Comparison of ENCODE assay signal across 24 cellular contexts in genomic region chr22:42876041-42876440, GRCh38. TPM values are rescaled to one million over a fixed set of nuclear protein-coding genes. Genes with fewer than 3 reads are reported as not detected.
A peak's percentile ranks its signal among the peaks of the same experiment; 100 is the strongest.
DNase-seq lines count a peak whose midpoint lies in the region; ATAC-seq and TF ChIP-seq lines count a peak whose summit lies in the region.
"Had no signal": no experiment of that assay in that cellular context is flagged by ENCODE, and none has a peak within 500 bp of the region (broad histone marks: within the 10 kb centered on the region; RNA-seq: fewer than 3 reads in every experiment).

No MANE protein-coding gene starts in this region.

- H3K9ac ChIP-seq in neuronal stem cell (ENCODE audit: low read depth, low read length, poor library complexity), result peak overlapping the region; percentile 21
- H3K9ac ChIP-seq: BLaER1 had no signal

- peak overlapping the region; percentile 85 for H3K23ac ChIP-seq in neuronal stem cell (ENCODE audit: low read depth, low read length, poor library complexity)

- H4K8ac ChIP-seq in neuronal stem cell (ENCODE audit: low read depth, low read length), result no peak overlapping the region

- H2BK5ac ChIP-seq in neuronal stem cell (ENCODE audit: low read length), result no peak overlapping the region

- H3K27ac ChIP-seq in RWPE1 (0 out of 2 replicates have a peak overlapping the region, but pooled peaks have one; percentile 2), neuronal stem cell (replicated peaks; ENCODE audit: low read length) (no peak overlapping the region)
- H3K27ac ChIP-seq: BLaER1 had no signal

- H3K4me2 ChIP-seq in neuronal stem cell (ENCODE audit: insufficient read depth, low read length, poor library complexity, severe bottlenecking), result no peak overlapping the region
- H3K4me2 ChIP-seq: BLaER1 had no signal

- H3K9me3 ChIP-seq in T-helper 17 cell (ENCODE audit: control insufficient read depth, low read length, poor library complexity, severe bottlenecking) (no peaks in the 10 kb centered on the region), neuronal stem cell (replicated peaks in 1 of 2; ENCODE audit: control insufficient read depth in 2 of 2, insufficient read depth in 1 of 2, low read depth in 1 of 2, low read length in 2 of 2) (peaks cover 0 to 2% of the 10 kb centered on the region in 2 donors)
- H3K9me3 ChIP-seq: BE2C, BLaER1 had no signal

- WGBS in neuronal stem cell (ENCODE audit: extremely low coverage in 2 of 2, insufficient read length in 2 of 2, insufficient replicate concordance in 1 of 2), 2 donors, result no CpG with 5 or more reads among the region's 17 CpGs

- no peak overlapping the region for H3K18ac ChIP-seq in neuronal stem cell (ENCODE audit: low read length)

- no peak overlapping the region for H3K4ac ChIP-seq in neuronal stem cell (ENCODE audit: low read length)

- H3K4me3 Mint-ChIP-seq in T-helper 17 cell, result no peak overlapping the region
- H3K4me3 Mint-ChIP-seq: CD14-positive monocyte; CD4-positive, alpha-beta memory T cell; CD4-positive, CD25-positive, alpha-beta regulatory T cell; CD8-positive, alpha-beta memory T cell had no signal

- POLR2A ChIA-PET in RWPE1 (lab: Yijun Ruan, JAX; ENCODE audit: low non-redundant PET), result no interaction called here

- TF ChIP-seq CTCF in RWPE1 (conservative IDR thresholded peaks at IDR 0.05; ENCODE audit: low read depth), result no peak

- H4K91ac ChIP-seq in neuronal stem cell (ENCODE audit: low read depth, low read length, poor library complexity), result no peak overlapping the region

- no peak for DNase-seq in RWPE1 (ENCODE audit: low spot score)
- DNase-seq in T-helper 17 cell, result no peak
- DNase-seq in neuronal stem cell (ENCODE audit: low spot score), result no peak
- no peak for DNase-seq in middle frontal gyrus (ENCODE audit: extremely low spot score, low spot score)
- DNase-seq in activated gamma-delta T cell (lab: John Stamatoyannopoulos, UW), result no peak
- DNase-seq: 8988T; ACHN; BE2C; C1 segment of cervical spinal cord; CD4-positive, alpha-beta memory T cell; CD4-positive, CD25-positive, alpha-beta regulatory T cell; CD8-positive, alpha-beta memory T cell; COR-L47; DMS 273 treated with DMSO at 0.1 percent for 48 hours; DMS153; DMS53; DMS79; DND-41; EL; GDM1 had no signal

- peak overlapping the region; percentile 56 for H3K14ac ChIP-seq in neuronal stem cell (ENCODE audit: low read length)

- H2BK15ac ChIP-seq in neuronal stem cell (ENCODE audit: low read length), result no peak overlapping the region

- no peak overlapping the region for H2AK5ac ChIP-seq in neuronal stem cell (ENCODE audit: low read depth, low read length)

- H2BK12ac ChIP-seq in neuronal stem cell (ENCODE audit: low read length), result no peak overlapping the region

- H3K27ac Mint-ChIP-seq in T-helper 17 cell, result peak overlapping the region; percentile 84
- H3K27ac Mint-ChIP-seq: CD4-positive, alpha-beta memory T cell had no signal

- H3K4me1 Mint-ChIP-seq in T-helper 17 cell, result peaks cover 4% of the 10 kb centered on the region
- H3K4me1 Mint-ChIP-seq: CD14-positive monocyte; CD4-positive, alpha-beta memory T cell; CD4-positive, CD25-positive, alpha-beta regulatory T cell; CD8-positive, alpha-beta memory T cell had no signal

- CTCF ChIA-PET in RWPE1 (lab: Yijun Ruan, JAX), result interaction anchor here (0.7 to 1.2 kb wide), 2 partner anchors 8 to 23 kb away, joined by 3 to 4 read pairs; no protein-coding TSS in a partner anchor

- H3K27me3 ChIP-seq in neuronal stem cell (ENCODE audit: control insufficient read depth in 3 of 3, insufficient read depth in 3 of 3, low read depth in 1 of 3, low read length in 3 of 3), result no peaks in the 10 kb centered on the region
- H3K27me3 ChIP-seq: BE2C, BLaER1 had no signal

- peaks cover 52 to 97% of the 10 kb centered on the region in 2 donors for H3K36me3 ChIP-seq in neuronal stem cell (replicated peaks in 1 of 2; ENCODE audit: control insufficient read depth in 2 of 2, insufficient read depth in 2 of 2, low read length in 2 of 2)

- H2AFZ ChIP-seq in neuronal stem cell (ENCODE audit: low read length), result no peak overlapping the region

- no peak overlapping the region for H3K4me3 ChIP-seq in neuronal stem cell (ENCODE audit: low read length in 2 of 2)
- H3K4me3 ChIP-seq: BLaER1, GM12878 had no signal

- H3K4me1 ChIP-seq in neuronal stem cell (ENCODE audit: control insufficient read depth in 2 of 2, insufficient read depth in 1 of 2, low read depth in 1 of 2, low read length in 2 of 2), result no peaks in the 10 kb centered on the region
- H3K4me1 ChIP-seq: BE2C had no signal

- H3K79me1 ChIP-seq in neuronal stem cell (ENCODE audit: low read depth, low read length), result peaks cover 2% of the 10 kb centered on the region

- ATAC-seq in T-helper 17 cell, result no peak
- ATAC-seq in HG02973 (IDR thresholded peaks at IDR 0.05; ENCODE audit: unreplicated experiment), result no peak
- ATAC-seq: GM12878 had no signal

- H2BK120ac ChIP-seq in neuronal stem cell (ENCODE audit: low read depth, low read length), result no peak overlapping the region

- no peaks in the 10 kb centered on the region for H3K36me3 Mint-ChIP-seq in T-helper 17 cell (ENCODE audit: low read depth)

- H3K27me3 Mint-ChIP-seq in T-helper 17 cell, result no peaks in the 10 kb centered on the region
- H3K27me3 Mint-ChIP-seq: CD4-positive, alpha-beta memory T cell; CD4-positive, CD25-positive, alpha-beta regulatory T cell; CD8-positive, alpha-beta memory T cell had no signal

RNA-seq across cellular contexts. Expression of gene ARFGAP3, which starts 19.0 kb away (rescaled TPM):
- total RNA-seq in T-helper 17 cell, result 10 to 100 TPM; 32.1 to 39.7 TPM
- 23.8 TPM for polyA plus RNA-seq in neuronal stem cell (2013, experiment 1 of 2)
- polyA plus RNA-seq in neuronal stem cell (2013, experiment 2 of 2), result 23.2 TPM
